Comparison of ENCODE assay signal across 27 cellular contexts in the genomic region with DNA sequence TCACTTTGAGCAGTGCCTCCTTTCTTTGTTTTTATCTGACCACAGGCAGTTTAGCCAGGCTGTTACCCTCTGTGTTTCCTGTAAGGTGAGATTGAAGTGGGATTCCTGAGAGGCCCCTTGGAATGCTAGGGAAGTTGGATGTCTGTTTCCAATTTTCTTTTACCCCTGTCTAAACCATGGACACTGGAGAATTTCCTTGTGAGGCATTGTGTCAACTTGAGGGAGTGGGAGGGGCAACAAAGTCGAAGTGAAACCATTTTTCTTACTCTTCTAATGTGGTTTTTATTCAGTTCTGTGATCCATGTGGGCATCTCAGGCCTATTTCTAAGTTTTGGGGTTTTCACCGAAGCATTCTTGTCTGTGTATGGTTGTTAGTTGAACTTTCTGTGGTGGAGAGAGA.
DNase-seq lines count a peak whose midpoint lies in the region; FAIRE-seq and TF ChIP-seq lines count a peak whose summit lies in the region.
"Had no signal": no experiment of that assay in that cellular context is flagged by ENCODE, and none has a peak within 500 bp of the region (broad histone marks: within the 10 kb centered on the region; RNA-seq: fewer than 3 reads in every experiment).

No MANE protein-coding gene starts in this region.

- intact Hi-C loops in PC-9 (cut with micrococcal nuclease; ENCODE audit: unreplicated experiment), result no loop called here

- H3K4me3 ChIP-seq in GM23248, result no peak overlapping the region
- no peak overlapping the region for H3K4me3 ChIP-seq in KMS-11 (IDR thresholded peaks at IDR 0.05; ENCODE audit: insufficient read depth, low read depth, low read length)
- H3K4me3 ChIP-seq in astrocyte (ENCODE audit: insufficient read depth, low read depth, low read length), result no peak overlapping the region
- no peak overlapping the region for H3K4me3 ChIP-seq in PC-9
- H3K4me3 ChIP-seq: colonic mucosa, MG63, tibial artery had no signal

- CTCF ChIA-PET in PC-9 (lab: Charles Lee), result no interaction called here

- BruUV-seq in PC-9 (replicated peaks; lab: Mats Ljungman, UMichigan), result no TSS peak

- H2AFZ ChIP-seq in GM23248 (peak overlapping the region; percentile 59), KMS-11 (ENCODE audit: low read depth) (0 out of 2 replicates have a peak overlapping the region, but pooled peaks have one; percentile 10), astrocyte (ENCODE audit: low read depth, low read length) (peak overlapping the region; percentile 55), PC-9 (no peak overlapping the region)

- no peak overlapping the region for H3K9ac ChIP-seq in GM23248
- no peak overlapping the region for H3K9ac ChIP-seq in KMS-11
- H3K9ac ChIP-seq in astrocyte (ENCODE audit: low read length), result no peak overlapping the region

- H3K9me2 ChIP-seq in GM23248 (ENCODE audit: insufficient read depth), result no peaks in the 10 kb centered on the region
- no peaks in the 10 kb centered on the region for H3K9me2 ChIP-seq in PC-9 (ENCODE audit: insufficient read depth)

- no peak overlapping the region for H3K27ac ChIP-seq in GM23248
- H3K27ac ChIP-seq in KMS-11, result no peak overlapping the region
- no peak overlapping the region for H3K27ac ChIP-seq in astrocyte (ENCODE audit: low read depth, low read length)
- no peak overlapping the region for H3K27ac ChIP-seq in PC-9
- H3K27ac ChIP-seq: colonic mucosa, tibial artery had no signal

- H3K9me3 ChIP-seq in GM23248 (ENCODE audit: low read depth) (no peaks in the 10 kb centered on the region), astrocyte (ENCODE audit: insufficient read depth, low read depth, low read length) (no peaks in the 10 kb centered on the region), PC-9 (ENCODE audit: insufficient read depth, low read depth) (no peaks in the 10 kb centered on the region)
- H3K9me3 ChIP-seq: colonic mucosa, MG63 had no signal

- in situ Hi-C loops in GM23248 (cut with MboI), result no loop called here

- peaks cover 2% of the 10 kb centered on the region for H3K9me3 Mint-ChIP-seq in astrocyte (ENCODE audit: unreplicated experiment)
- H3K9me3 Mint-ChIP-seq in type B pancreatic cell, result no peaks in the 10 kb centered on the region
- H3K9me3 Mint-ChIP-seq: CD8-positive, alpha-beta memory T cell; effector memory CD8-positive, alpha-beta T cell; T-helper 1 cell treated with Interleukin-12 subunit alpha and Interleukin-12 subunit beta and Interleukin-4 antibody, amounts not matched to agents 30 μg/mL and 1 μg/mL, for 36 hours had no signal

- H3K27ac Mint-ChIP-seq in astrocyte (ENCODE audit: unreplicated experiment) (peak overlapping the region; percentile 48), type B pancreatic cell (no peak overlapping the region)
- H3K27ac Mint-ChIP-seq: CD8-positive, alpha-beta memory T cell; effector memory CD8-positive, alpha-beta T cell; IgD-negative memory B cell; stimulated activated naive CD8-positive, alpha-beta T cell treated with anti-CD3 and anti-CD28 coated beads, Interleukin-15, amount 100 ng/mL, for 72 hours; T-helper 1 cell treated with Interleukin-12 subunit alpha and Interleukin-12 subunit beta and Interleukin-4 antibody, amounts not matched to agents 30 μg/mL and 1 μg/mL, for 36 hours had no signal

- H3K36me3 ChIP-seq in GM23248 (ENCODE audit: low read depth), result no peaks in the 10 kb centered on the region
- H3K36me3 ChIP-seq in KMS-11 (ENCODE audit: insufficient read depth), result no peaks in the 10 kb centered on the region
- no peaks in the 10 kb centered on the region for H3K36me3 ChIP-seq in astrocyte (ENCODE audit: insufficient read depth, low read length)
- no peaks in the 10 kb centered on the region for H3K36me3 ChIP-seq in PC-9 (ENCODE audit: low read depth)
- H3K36me3 ChIP-seq: colonic mucosa, MG63, tibial artery had no signal

- DNase-seq in GM23248 (no peak), astrocyte (ENCODE audit: low read depth) (peak; percentile 34), type B pancreatic cell (ENCODE audit: extremely low spot score, unreplicated experiment) (no peak), HPDE6-E6E7 (ENCODE audit: extremely low spot score) (no peak), PC-9 (no peak), NCI-H187 (lab: John Stamatoyannopoulos, UW) (no peak)
- DNase-seq: activated CD4-positive, alpha-beta T cell treated with anti-CD3 and anti-CD28 coated beads for 48 hours; activated naive CD4-positive, alpha-beta T cell treated with Interleukin-2 at 50 U/mL for 16 hours; activated T-cell treated with anti-CD3 and anti-CD28 coated beads, Interleukin-2, amount 50 U/mL, for 48 hours; AML-193; amniotic stem cell; CD8-positive, alpha-beta memory T cell; colonic mucosa; effector memory CD8-positive, alpha-beta T cell; foreskin melanocyte; HCEC 1CT; hypothalamus; MG63; NCI-H1694; NCI-H2171 treated with DMSO at 0.1 percent for 48 hours; NCI-H524; NK-92 treated with Interleukin-12 subunit alpha and Interleukin-12 subunit beta, amount 100 ng/mL, for 24 hours; stimulated activated naive CD8-positive, alpha-beta T cell treated with anti-CD3 and anti-CD28 coated beads, Interleukin-15, amount 100 ng/mL, for 72 hours; tibial artery had no signal

- no peak overlapping the region for H3K4me2 ChIP-seq in GM23248 (ENCODE audit: unreplicated experiment)
- 0 out of 2 replicates have a peak overlapping the region, but pooled peaks have one; percentile 18 for H3K4me2 ChIP-seq in KMS-11
- peak overlapping the region; percentile 19 for H3K4me2 ChIP-seq in astrocyte (ENCODE audit: low read length)
- no peak overlapping the region for H3K4me2 ChIP-seq in PC-9

- H3K4me3 Mint-ChIP-seq in astrocyte (ENCODE audit: unreplicated experiment), result no peak overlapping the region
- peak overlapping the region; percentile 8 for H3K4me3 Mint-ChIP-seq in type B pancreatic cell
- H3K4me3 Mint-ChIP-seq: CD8-positive, alpha-beta memory T cell; effector memory CD8-positive, alpha-beta T cell; IgD-negative memory B cell; stimulated activated naive CD8-positive, alpha-beta T cell treated with anti-CD3 and anti-CD28 coated beads, Interleukin-15, amount 100 ng/mL, for 72 hours; T-helper 1 cell treated with Interleukin-12 subunit alpha and Interleukin-12 subunit beta and Interleukin-4 antibody, amounts not matched to agents 30 μg/mL and 1 μg/mL, for 36 hours had no signal

- H3K27me3 Mint-ChIP-seq in astrocyte (ENCODE audit: low read depth, unreplicated experiment) (no peaks in the 10 kb centered on the region), type B pancreatic cell (no peaks in the 10 kb centered on the region)
- H3K27me3 Mint-ChIP-seq: effector memory CD8-positive, alpha-beta T cell; stimulated activated naive CD8-positive, alpha-beta T cell treated with anti-CD3 and anti-CD28 coated beads, Interleukin-15, amount 100 ng/mL, for 72 hours had no signal

- 34 to 51% methylated on average over 2 of the region's 2 CpGs for WGBS in GM23248 (ENCODE audit: low coverage in 1 of 2, low lambda C conversion rate in 2 of 2, missing lambda C conversion rate in 2 of 2), 2 experiments

- POLR2A ChIA-PET in PC-9 (lab: Charles Lee; ENCODE audit: unreplicated experiment), result no interaction called here

- H3K36me3 Mint-ChIP-seq in astrocyte (ENCODE audit: low read depth, unreplicated experiment), result peaks cover 2% of the 10 kb centered on the region
- no peaks in the 10 kb centered on the region for H3K36me3 Mint-ChIP-seq in type B pancreatic cell
- H3K36me3 Mint-ChIP-seq: CD8-positive, alpha-beta memory T cell; IgD-negative memory B cell had no signal

- H3F3A ChIP-seq in GM23248 (ENCODE audit: insufficient read depth) (no peaks in the 10 kb centered on the region), PC-9 (ENCODE audit: insufficient read depth, low read depth) (no peaks in the 10 kb centered on the region)

- FAIRE-seq in astrocyte (lab: Jason Lieb, UNC), result peak; percentile 13

- no peaks in the 10 kb centered on the region for H4K20me1 ChIP-seq in GM23248 (ENCODE audit: insufficient read depth)
- H4K20me1 ChIP-seq in KMS-11 (ENCODE audit: insufficient read depth), result no peaks in the 10 kb centered on the region
- H4K20me1 ChIP-seq in astrocyte (ENCODE audit: insufficient read depth, low read length), result no peaks in the 10 kb centered on the region
- H4K20me1 ChIP-seq in PC-9 (ENCODE audit: insufficient read depth), result no peaks in the 10 kb centered on the region

- H3K79me2 ChIP-seq in GM23248 (ENCODE audit: insufficient read depth) (no peaks in the 10 kb centered on the region), KMS-11 (ENCODE audit: insufficient read depth, low read depth) (no peaks in the 10 kb centered on the region), astrocyte (ENCODE audit: insufficient read depth, low read length) (no peaks in the 10 kb centered on the region), PC-9 (ENCODE audit: low read depth) (no peaks in the 10 kb centered on the region)

- H3K27me3 ChIP-seq in GM23248 (replicated peaks; ENCODE audit: insufficient read depth) (no peaks in the 10 kb centered on the region), KMS-11 (ENCODE audit: insufficient read depth, low read depth) (no peaks in the 10 kb centered on the region), astrocyte (ENCODE audit: insufficient read depth, low read length) (no peaks in the 10 kb centered on the region), PC-9 (ENCODE audit: insufficient read depth, low read depth) (no peaks in the 10 kb centered on the region)
- H3K27me3 ChIP-seq: colonic mucosa, MG63, tibial artery had no signal

- H3K4me1 Mint-ChIP-seq in astrocyte (ENCODE audit: low read depth, unreplicated experiment), result no peaks in the 10 kb centered on the region
- peaks cover 8% of the 10 kb centered on the region for H3K4me1 Mint-ChIP-seq in type B pancreatic cell (ENCODE audit: unreplicated experiment)
- H3K4me1 Mint-ChIP-seq: CD8-positive, alpha-beta memory T cell; stimulated activated naive CD8-positive, alpha-beta T cell treated with anti-CD3 and anti-CD28 coated beads, Interleukin-15, amount 100 ng/mL, for 72 hours had no signal

- TF ChIP-seq CTCF in KMS-11 (conservative IDR thresholded peaks at IDR 0.05; ENCODE audit: low read depth, low read length) (no peak), astrocyte (IDR thresholded peaks at IDR 0.05; ENCODE audit: insufficient read depth, low read depth, low read length) (no peak), type B pancreatic cell (conservative IDR thresholded peaks at IDR 0.05) (no peak), PC-9 (conservative IDR thresholded peaks at IDR 0.05) (no peak)

- H3K4me1 ChIP-seq in GM23248 (ENCODE audit: insufficient read depth) (no peaks in the 10 kb centered on the region), KMS-11 (ENCODE audit: low read depth, poor library complexity, severe bottlenecking) (peaks cover 11% of the 10 kb centered on the region), astrocyte (ENCODE audit: insufficient read depth, low read length) (no peaks in the 10 kb centered on the region), PC-9 (replicated peaks; ENCODE audit: insufficient read depth) (no peaks in the 10 kb centered on the region)
- H3K4me1 ChIP-seq: colonic mucosa, tibial artery had no signal

Comparison
In these comparisons a context has a peak if more than half of its experiments do, and no peak if none do; other contexts are left out.
1. H3K4me2 ChIP-seq: peak in KMS-11 (single experiment) and astrocyte (single experiment); none in GM23248 (single experiment) and PC-9 (single experiment).